ENCODE assay signal across 11 cellular contexts in the genomic region with DNA sequence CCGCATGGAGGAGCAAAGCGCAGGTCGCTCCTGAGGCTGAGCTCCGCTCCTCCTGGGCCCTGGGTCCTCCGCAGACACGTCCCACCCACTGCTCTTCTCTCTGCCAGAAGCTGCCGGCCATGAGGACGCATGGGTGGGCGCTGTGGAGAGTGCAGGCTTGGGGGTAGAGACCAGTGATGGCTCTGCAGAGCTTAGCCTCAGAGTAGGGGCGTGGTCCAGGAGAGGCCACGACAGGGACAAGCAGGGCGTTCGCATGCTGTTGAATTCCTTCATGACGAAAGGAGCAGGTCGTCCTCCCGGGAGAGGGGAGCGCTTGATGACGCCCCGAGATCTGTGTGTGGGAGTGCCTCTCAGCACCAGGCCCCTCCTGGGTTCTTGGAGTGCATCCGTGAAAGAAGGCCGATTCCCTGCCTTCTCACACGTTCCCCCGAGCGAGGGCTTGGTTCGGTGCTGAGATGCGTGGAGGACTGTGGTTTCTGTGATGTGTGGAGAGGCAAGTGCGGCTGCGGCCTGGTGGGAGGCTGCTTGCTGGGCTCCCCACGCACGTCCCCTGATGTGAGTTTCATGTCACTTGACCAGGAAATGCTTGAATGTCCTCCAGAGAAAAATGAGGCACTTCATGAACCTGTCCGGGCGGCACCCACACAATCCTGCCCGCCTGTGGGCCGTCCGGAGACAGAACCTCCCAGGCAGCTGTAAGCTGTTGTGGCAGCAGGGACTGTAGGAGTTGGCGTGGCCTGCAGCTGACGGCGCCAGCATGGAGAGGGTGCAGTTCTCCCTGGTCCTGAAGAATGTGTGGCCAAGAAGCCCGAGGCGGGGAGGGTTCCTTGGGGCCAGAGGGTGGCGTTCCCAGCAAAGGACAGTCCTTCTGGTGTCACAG. TPM values are rescaled to one million over a fixed set of nuclear protein-coding genes. Genes with fewer than 3 reads are reported as not detected.
DNase-seq lines count a peak whose midpoint lies in the region; ATAC-seq and TF ChIP-seq lines count a peak whose summit lies in the region.
"Had no signal": no experiment of that assay in that cellular context is flagged by ENCODE, and none has a peak within 500 bp of the region (broad histone marks: within the 10 kb centered on the region; RNA-seq: fewer than 3 reads in every experiment).

No MANE protein-coding gene starts in this region.

- peak overlapping the region; percentile 72 for H3K27ac ChIP-seq in CD4-positive, alpha-beta T cell (ENCODE audit: low read depth, low read length)
- H3K27ac ChIP-seq in RWPE1 (peak overlapping the region; percentile 68), epithelial cell of prostate (peak overlapping the region; percentile 34)
- H3K27ac ChIP-seq: KMS-11 had no signal

- H3K4me1 Mint-ChIP-seq in CD4-positive, alpha-beta T cell (ENCODE audit: low read depth): peaks cover 63% of the 10 kb centered on the region

- H3K36me3 Mint-ChIP-seq in CD4-positive, alpha-beta T cell (ENCODE audit: low read depth): peaks cover 69% of the 10 kb centered on the region

- peaks cover 4% of the 10 kb centered on the region for H3K27me3 Mint-ChIP-seq in CD4-positive, alpha-beta T cell

- no peaks in the 10 kb centered on the region for H3K27me3 ChIP-seq in CD4-positive, alpha-beta T cell (ENCODE audit: control insufficient read depth, insufficient read depth, low read length)

- ATAC-seq in CD4-positive, alpha-beta T cell (ENCODE audit: poor library complexity): no peak
- ATAC-seq in GM21381 (IDR thresholded peaks at IDR 0.05; ENCODE audit: unreplicated experiment) (no peak), HG03139 (IDR thresholded peaks at IDR 0.05; ENCODE audit: unreplicated experiment) (no peak)

- DNase-seq in CD4-positive, alpha-beta T cell: no peak
- no peak for DNase-seq in RWPE1 (ENCODE audit: low spot score)
- DNase-seq in epithelial cell of prostate (ENCODE audit: low read depth, low spot score): no peak
- DNase-seq in occipital lobe (lab: John Stamatoyannopoulos, UW): peak; percentile 21
- no peak for DNase-seq in NCI-H82 (lab: John Stamatoyannopoulos, UW)
- no peak for DNase-seq in stimulated activated CD4-positive, alpha-beta T cell treated with anti-CD3 and anti-CD28 coated beads, Interleukin-12 subunit alpha, Interleukin-12 subunit beta, amount 100 ng/mL, for 4 hours
- DNase-seq: SW 1271 had no signal

- peak overlapping the region; percentile 85 for H3K4me3 Mint-ChIP-seq in CD4-positive, alpha-beta T cell

- CTCF ChIA-PET in CD4-positive, alpha-beta T cell (lab: Charles Lee): interaction anchor here (0.6 to 1.9 kb wide), 5 partner anchors 10 to 121 kb away, joined by 3 to 5 read pairs (median 4); no protein-coding TSS in a partner anchor
- CTCF ChIA-PET in RWPE1 (lab: Yijun Ruan, JAX): interaction anchor here (1.2 kb wide), 1 partner anchor 20 kb away, joined by 3 read pairs; no protein-coding TSS in a partner anchor

- TF ChIP-seq CTCF in CD4-positive, alpha-beta T cell (IDR thresholded peaks at IDR 0.05): no peak
- TF ChIP-seq CTCF in RWPE1 (conservative IDR thresholded peaks at IDR 0.05; ENCODE audit: low read depth): no peak

- peak overlapping the region; percentile 99 for H3K27ac Mint-ChIP-seq in CD4-positive, alpha-beta T cell

- H3K9me3 Mint-ChIP-seq in CD4-positive, alpha-beta T cell: no peaks in the 10 kb centered on the region

- H3K9me3 ChIP-seq in CD4-positive, alpha-beta T cell (ENCODE audit: control insufficient read depth, low read length): no peaks in the 10 kb centered on the region

- POLR2A ChIA-PET in CD4-positive, alpha-beta T cell (lab: Charles Lee): interaction anchor here (0.7 to 5.3 kb wide), 7 partner anchors 8 to 235 kb away, joined by 3 to 103 read pairs (median 16); a partner anchor contains a TSS
- POLR2A ChIA-PET in RWPE1 (lab: Yijun Ruan, JAX; ENCODE audit: low non-redundant PET): interaction anchor here (0.6 kb wide), 1 partner anchor 93 kb away, joined by 4 read pairs; no protein-coding TSS in a partner anchor

- intact Hi-C loops in CD4-positive, alpha-beta T cell (cut with DNase I, micrococcal nuclease): no loop called here

RNA-seq across cellular contexts. Expression of a gene that starts 4.5 kb away (rescaled TPM):
- total RNA-seq in CD4-positive, alpha-beta T cell: 100 to 1,000 TPM; 186 to 194 TPM
- total RNA-seq in occipital lobe: 26.4 TPM

RNA-seq across cellular contexts. Expression of a gene that starts 5.0 kb away (rescaled TPM):
- total RNA-seq in CD4-positive, alpha-beta T cell: 10 to 100 TPM; 21.4 to 23.2 TPM
- total RNA-seq in occipital lobe: 35.7 TPM

RNA-seq across cellular contexts. Expression of a gene that starts 8.0 kb away (rescaled TPM):
- 1 to 10 TPM; 3.3 to 3.5 TPM for total RNA-seq in CD4-positive, alpha-beta T cell
- total RNA-seq in occipital lobe: not detected

RNA-seq across cellular contexts. Expression of a gene that starts 15.1 kb away (rescaled TPM):
- total RNA-seq in CD4-positive, alpha-beta T cell: under 1 TPM; 0.56 to 0.58 TPM
- total RNA-seq in occipital lobe: not detected
- total RNA-seq: posterior vena cava had no signal

RNA-seq across cellular contexts. Expression of a gene that starts 40.9 kb away (rescaled TPM):
- not detected for total RNA-seq in CD4-positive, alpha-beta T cell
- not detected for total RNA-seq in occipital lobe
